In the genomic region with DNA sequence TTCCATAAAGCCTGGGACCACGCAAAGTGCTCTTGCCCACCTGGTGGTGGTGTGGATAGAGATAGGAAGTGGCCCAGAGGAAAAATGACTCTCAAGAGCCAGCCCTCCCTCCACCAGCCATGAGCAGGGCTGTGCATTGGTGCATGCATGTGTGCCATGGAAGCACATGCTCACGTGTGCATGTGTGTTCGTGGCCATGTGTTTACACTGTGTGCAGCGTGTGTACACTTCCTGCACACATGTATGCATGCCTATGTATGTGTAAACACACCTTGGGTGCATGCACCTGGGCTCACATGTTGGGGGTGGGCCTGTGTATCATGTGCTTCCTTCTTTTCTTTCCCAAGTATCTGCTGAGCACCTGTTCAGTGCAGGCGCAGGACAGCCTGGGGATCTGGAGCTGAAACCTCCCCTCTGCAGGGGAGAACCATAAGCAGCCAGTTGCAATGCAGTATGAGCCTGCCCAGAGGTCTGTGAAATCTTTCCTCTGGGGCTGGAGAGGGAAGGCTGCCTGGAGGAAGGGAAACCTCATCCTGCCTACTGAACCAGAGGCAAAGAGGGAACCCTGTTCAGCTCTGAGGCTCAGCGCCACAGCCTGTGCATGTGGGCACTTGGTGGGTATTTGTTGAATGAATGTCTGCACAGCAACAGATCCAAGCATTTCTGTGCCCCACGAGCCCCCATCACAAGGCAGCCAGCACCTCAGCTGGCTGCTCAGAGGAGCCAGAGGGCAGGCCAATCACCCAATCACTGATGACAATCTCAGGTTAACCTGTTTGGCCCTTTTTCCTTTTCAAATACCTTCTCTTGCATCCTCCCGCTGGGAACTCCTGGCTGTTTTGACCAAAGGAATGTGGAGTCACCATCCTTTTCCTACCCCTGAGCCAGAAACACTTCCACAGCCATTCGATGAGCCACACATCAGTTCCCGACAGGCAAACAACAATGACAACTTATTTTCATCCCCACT, we compare ENCODE assay signal across 26 cellular contexts.
DNase-seq lines count a peak whose midpoint lies in the region; ATAC-seq and TF ChIP-seq lines count a peak whose summit lies in the region.
"Had no signal": no experiment of that assay in that cellular context is flagged by ENCODE, and none has a peak within 500 bp of the region (broad histone marks: within the 10 kb centered on the region; RNA-seq: fewer than 3 reads in every experiment).

No MANE protein-coding gene starts in this region.

- H4K91ac ChIP-seq in mesenchymal stem cell (ENCODE audit: low read length), result peak overlapping the region; percentile 39

- no peak overlapping the region for H2BK120ac ChIP-seq in mesenchymal stem cell (ENCODE audit: low read depth, low read length)

- no peaks in the 10 kb centered on the region for H3K4me1 ChIP-seq in mesenchymal stem cell (ENCODE audit: control insufficient read depth, insufficient read depth, low read depth, low read length)
- H3K4me1 ChIP-seq in smooth muscle cell (ENCODE audit: low read depth), result no peaks in the 10 kb centered on the region
- H3K4me1 ChIP-seq: Caco-2, HAP-1 had no signal

- H3K36me3 ChIP-seq in mesenchymal stem cell (ENCODE audit: control insufficient read depth in 1 of 2, insufficient read depth in 2 of 2, low read depth in 1 of 2, low read length in 2 of 2) (no peaks in the 10 kb centered on the region), smooth muscle cell (ENCODE audit: low read depth) (no peaks in the 10 kb centered on the region)
- H3K36me3 ChIP-seq: HAP-1, MG63 had no signal

- H3K9me3 Mint-ChIP-seq in activated naive CD8-positive, alpha-beta T cell (ENCODE audit: low read depth), result no peaks in the 10 kb centered on the region
- H3K9me3 Mint-ChIP-seq in activated naive CD8-positive, alpha-beta T cell treated with anti-CD3 and anti-CD28 coated beads, Interleukin-2, amount 50 U/mL, for 24 hours, result no peaks in the 10 kb centered on the region

- peaks cover 2% of the 10 kb centered on the region for H3K9me3 ChIP-seq in mesenchymal stem cell (ENCODE audit: control insufficient read depth, low read length)
- no peaks in the 10 kb centered on the region for H3K9me3 ChIP-seq in smooth muscle cell (replicated peaks; ENCODE audit: low read depth)
- H3K9me3 ChIP-seq: Caco-2, HAP-1, MG63 had no signal

- H3K4me2 ChIP-seq in mesenchymal stem cell (ENCODE audit: low read length, poor library complexity, severe bottlenecking) (no peak overlapping the region), smooth muscle cell (no peak overlapping the region)

- WGBS in mesenchymal stem cell, result 69% methylated on average over 10 of the region's 10 CpGs
- WGBS in smooth muscle cell (ENCODE audit: low lambda C conversion rate), result 77% methylated on average over 10 of the region's 10 CpGs

- no peak overlapping the region for H3K4ac ChIP-seq in mesenchymal stem cell (ENCODE audit: low read depth in 1 of 2, low read length in 2 of 2)

- peak overlapping the region; percentile 28 for H3K27ac Mint-ChIP-seq in activated naive CD8-positive, alpha-beta T cell
- no peak overlapping the region for H3K27ac Mint-ChIP-seq in activated naive CD8-positive, alpha-beta T cell treated with anti-CD3 and anti-CD28 coated beads, Interleukin-2, amount 50 U/mL, for 24 hours
- H3K27ac Mint-ChIP-seq: HFFc6 had no signal

- H3K18ac ChIP-seq in mesenchymal stem cell (ENCODE audit: low read depth in 1 of 2, low read length in 2 of 2), result no peak overlapping the region

- H3K27ac ChIP-seq in coronary artery (no peak overlapping the region), mesenchymal stem cell (ENCODE audit: low read length, poor library complexity, severe bottlenecking) (no peak overlapping the region), smooth muscle cell (ENCODE audit: low read depth) (no peak overlapping the region)

- H2AFZ ChIP-seq in mesenchymal stem cell (ENCODE audit: low read depth, low read length) (no peak overlapping the region), smooth muscle cell (ENCODE audit: low read depth) (no peak overlapping the region)

- no peak overlapping the region for H3K23ac ChIP-seq in mesenchymal stem cell (ENCODE audit: low read length in 2 of 2)

- H4K20me1 ChIP-seq in smooth muscle cell (ENCODE audit: low read depth), result no peaks in the 10 kb centered on the region

- H2AK5ac ChIP-seq in mesenchymal stem cell (ENCODE audit: low read length, severe bottlenecking), result no peak overlapping the region

- no peaks in the 10 kb centered on the region for H3K79me1 ChIP-seq in mesenchymal stem cell (replicated peaks; ENCODE audit: low read length, poor library complexity, severe bottlenecking)

- peaks cover 23% of the 10 kb centered on the region for H3K4me1 Mint-ChIP-seq in activated naive CD8-positive, alpha-beta T cell (ENCODE audit: low read depth)
- no peaks in the 10 kb centered on the region for H3K4me1 Mint-ChIP-seq in activated naive CD8-positive, alpha-beta T cell treated with anti-CD3 and anti-CD28 coated beads, Interleukin-2, amount 50 U/mL, for 24 hours

- no peak for DNase-seq in activated naive CD8-positive, alpha-beta T cell treated with anti-CD3 and anti-CD28 coated beads, Interleukin-2, amount 50 U/mL, for 24 hours
- DNase-seq in coronary artery (ENCODE audit: low spot score), result peak; percentile 56
- no peak for DNase-seq in mesenchymal stem cell
- DNase-seq in smooth muscle cell (lab: John Stamatoyannopoulos, UW; ENCODE audit: unreplicated experiment), result no peak
- no peak for DNase-seq in Kasumi-1 (lab: John Stamatoyannopoulos, UW)
- DNase-seq in T-helper 1 cell, result no peak
- no peak for DNase-seq in hypothalamus (lab: John Stamatoyannopoulos, UW)
- DNase-seq: 8988T; Caco-2; CD4-positive, alpha-beta memory T cell; DMS79; EL; GF-D8; GOT3; HFFc6; KBM-7; MG63; NCI-H1105 treated with DMSO at 0.1 percent for 48 hours; NCI-H146; NCI-H1930; NCI-H2107; NCI-H524 treated with DMSO at 0.1 percent for 48 hours; NCI-H774; SIG-M5 had no signal

- no peak overlapping the region for H3K4me3 Mint-ChIP-seq in activated naive CD8-positive, alpha-beta T cell
- H3K4me3 Mint-ChIP-seq in activated naive CD8-positive, alpha-beta T cell treated with anti-CD3 and anti-CD28 coated beads, Interleukin-2, amount 50 U/mL, for 24 hours, result no peak overlapping the region
- H3K4me3 Mint-ChIP-seq: HFFc6 had no signal

- H3K9ac ChIP-seq in mesenchymal stem cell (ENCODE audit: low read length) (no peak overlapping the region), smooth muscle cell (ENCODE audit: low read depth) (no peak overlapping the region)

- H3K27me3 ChIP-seq in mesenchymal stem cell (ENCODE audit: control insufficient read depth in 1 of 2, insufficient read depth in 1 of 2, low read length in 2 of 2) (no peaks in the 10 kb centered on the region), smooth muscle cell (ENCODE audit: low read depth) (no peaks in the 10 kb centered on the region)
- H3K27me3 ChIP-seq: MG63 had no signal

- TF ChIP-seq CTCF in coronary artery (IDR thresholded peaks at IDR 0.05) (no peak), smooth muscle cell (IDR thresholded peaks at IDR 0.05; ENCODE audit: borderline replicate concordance, insufficient read depth, poor library complexity, severe bottlenecking) (no peak)

- H2BK12ac ChIP-seq in mesenchymal stem cell (ENCODE audit: low read length in 2 of 2), result no peak overlapping the region

- no peaks in the 10 kb centered on the region for H3K36me3 Mint-ChIP-seq in activated naive CD8-positive, alpha-beta T cell
- H3K36me3 Mint-ChIP-seq in activated naive CD8-positive, alpha-beta T cell treated with anti-CD3 and anti-CD28 coated beads, Interleukin-2, amount 50 U/mL, for 24 hours (ENCODE audit: low read depth), result no peaks in the 10 kb centered on the region
- H3K36me3 Mint-ChIP-seq: CD4-positive, alpha-beta memory T cell had no signal

- H3K14ac ChIP-seq in mesenchymal stem cell (ENCODE audit: low read length in 2 of 2), result no peak overlapping the region

- no peak overlapping the region for H2BK15ac ChIP-seq in mesenchymal stem cell (ENCODE audit: low read depth, poor library complexity, severe bottlenecking)

- H4K8ac ChIP-seq in mesenchymal stem cell (ENCODE audit: low read length), result no peak overlapping the region

- H3F3A ChIP-seq in smooth muscle cell (ENCODE audit: low read depth), result no peaks in the 10 kb centered on the region

- H3K4me3 ChIP-seq in coronary artery (no peak overlapping the region), mesenchymal stem cell (ENCODE audit: insufficient read depth in 1 of 2, low read depth in 1 of 2, low read length in 2 of 2) (no peak overlapping the region), smooth muscle cell (no peak overlapping the region)
- H3K4me3 ChIP-seq: HAP-1, MG63 had no signal

- no peak for ATAC-seq in activated naive CD8-positive, alpha-beta T cell treated with anti-CD3 and anti-CD28 coated beads, Interleukin-2, amount 50 U/mL, for 24 hours

- no peaks in the 10 kb centered on the region for H3K79me2 ChIP-seq in smooth muscle cell (ENCODE audit: low read depth)

- H3K27me3 Mint-ChIP-seq in activated naive CD8-positive, alpha-beta T cell, result no peaks in the 10 kb centered on the region
- peaks cover 2% of the 10 kb centered on the region for H3K27me3 Mint-ChIP-seq in activated naive CD8-positive, alpha-beta T cell treated with anti-CD3 and anti-CD28 coated beads, Interleukin-2, amount 50 U/mL, for 24 hours

- H2BK5ac ChIP-seq in mesenchymal stem cell (ENCODE audit: low read depth, low read length, poor library complexity, severe bottlenecking), result no peak overlapping the region
